1 cellular context compared by ENCODE assay signal in genomic region chr12:47376937-47377336, GRCh38.
TF ChIP-seq lines count a peak whose summit lies in the region.

No MANE protein-coding gene starts in this region.

TF ChIP-seq in IMR-90, 13 proteins besides CTCF, POLR2A, EP300 and RAD21 (continued from another document):
- no peak for TF ChIP-seq BHLHE40 (IDR thresholded peaks at IDR 0.05; ENCODE audit: low read depth, low read length)
- no peak for TF ChIP-seq ELK1 (IDR thresholded peaks at IDR 0.05; ENCODE audit: borderline replicate concordance, low read depth, low read length)
